In the genomic region with DNA sequence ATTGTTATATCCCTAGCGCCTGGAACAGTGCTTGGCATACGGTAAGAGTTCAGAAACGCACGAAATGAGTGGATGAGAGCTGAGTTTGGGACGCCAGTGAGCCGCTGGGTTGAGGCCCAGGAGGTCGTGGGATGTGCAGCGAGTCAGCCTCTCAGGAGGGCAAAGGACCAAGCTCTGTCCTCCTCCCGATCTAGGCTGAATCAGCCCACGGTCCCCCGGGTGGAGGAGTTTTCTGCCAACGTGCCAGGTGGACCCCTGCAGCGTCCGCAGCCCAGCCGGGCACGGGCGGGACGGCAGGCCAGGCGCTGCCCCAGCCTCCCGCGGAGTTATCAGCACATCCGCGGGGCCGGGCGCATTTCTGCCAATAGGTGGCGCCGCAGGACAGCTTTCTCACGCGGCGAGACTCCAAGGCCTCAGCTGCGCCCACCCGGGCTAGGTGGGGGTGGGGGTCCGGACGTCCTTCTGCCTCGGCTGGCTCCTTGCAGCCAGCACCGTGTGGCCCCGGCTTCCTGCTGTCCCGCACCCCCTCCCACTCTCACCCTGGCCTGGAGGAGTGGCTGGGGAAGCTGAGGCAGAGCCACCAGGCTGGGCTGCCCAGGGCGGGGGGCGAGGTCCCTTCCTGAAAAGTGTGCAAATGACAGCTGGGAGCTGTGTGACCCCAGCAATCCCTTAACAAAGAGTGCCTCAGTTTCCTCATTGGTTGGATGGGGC, we compare ENCODE assay signal across 1 cellular context.
A peak's percentile ranks its signal among the peaks of the same experiment; 100 is the strongest.
TF ChIP-seq lines count a peak whose summit lies in the region.

No MANE protein-coding gene starts in this region.

TF ChIP-seq in K562, 482 proteins besides CTCF, POLR2A, EP300 and RAD21 (continued from another document and continues in another):
- TF ChIP-seq, protein P1, sequence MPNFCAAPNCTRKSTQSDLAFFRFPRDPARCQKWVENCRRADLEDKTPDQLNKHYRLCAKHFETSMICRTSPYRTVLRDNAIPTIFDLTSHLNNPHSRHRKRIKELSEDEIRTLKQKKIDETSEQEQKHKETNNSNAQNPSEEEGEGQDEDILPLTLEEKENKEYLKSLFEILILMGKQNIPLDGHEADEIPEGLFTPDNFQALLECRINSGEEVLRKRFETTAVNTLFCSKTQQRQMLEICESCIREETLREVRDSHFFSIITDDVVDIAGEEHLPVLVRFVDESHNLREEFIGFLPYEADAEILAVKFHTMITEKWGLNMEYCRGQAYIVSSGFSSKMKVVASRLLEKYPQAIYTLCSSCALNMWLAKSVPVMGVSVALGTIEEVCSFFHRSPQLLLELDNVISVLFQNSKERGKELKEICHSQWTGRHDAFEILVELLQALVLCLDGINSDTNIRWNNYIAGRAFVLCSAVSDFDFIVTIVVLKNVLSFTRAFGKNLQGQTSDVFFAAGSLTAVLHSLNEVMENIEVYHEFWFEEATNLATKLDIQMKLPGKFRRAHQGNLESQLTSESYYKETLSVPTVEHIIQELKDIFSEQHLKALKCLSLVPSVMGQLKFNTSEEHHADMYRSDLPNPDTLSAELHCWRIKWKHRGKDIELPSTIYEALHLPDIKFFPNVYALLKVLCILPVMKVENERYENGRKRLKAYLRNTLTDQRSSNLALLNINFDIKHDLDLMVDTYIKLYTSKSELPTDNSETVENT (CRISPR knock-in tag; IDR thresholded peaks at IDR 0.05), result 0 out of 2 replicates have a peak, but pooled peaks have one; percentile 27
- TF ChIP-seq NR2C1 (IDR thresholded peaks at IDR 0.05), result no peak
- no peak for TF ChIP-seq NR2C1 (tag; IDR thresholded peaks at IDR 0.05)
- no peak for TF ChIP-seq ZNF175 (CRISPR knock-in tag; IDR thresholded peaks at IDR 0.05; ENCODE audit: low read depth)
- TF ChIP-seq, protein P2, sequence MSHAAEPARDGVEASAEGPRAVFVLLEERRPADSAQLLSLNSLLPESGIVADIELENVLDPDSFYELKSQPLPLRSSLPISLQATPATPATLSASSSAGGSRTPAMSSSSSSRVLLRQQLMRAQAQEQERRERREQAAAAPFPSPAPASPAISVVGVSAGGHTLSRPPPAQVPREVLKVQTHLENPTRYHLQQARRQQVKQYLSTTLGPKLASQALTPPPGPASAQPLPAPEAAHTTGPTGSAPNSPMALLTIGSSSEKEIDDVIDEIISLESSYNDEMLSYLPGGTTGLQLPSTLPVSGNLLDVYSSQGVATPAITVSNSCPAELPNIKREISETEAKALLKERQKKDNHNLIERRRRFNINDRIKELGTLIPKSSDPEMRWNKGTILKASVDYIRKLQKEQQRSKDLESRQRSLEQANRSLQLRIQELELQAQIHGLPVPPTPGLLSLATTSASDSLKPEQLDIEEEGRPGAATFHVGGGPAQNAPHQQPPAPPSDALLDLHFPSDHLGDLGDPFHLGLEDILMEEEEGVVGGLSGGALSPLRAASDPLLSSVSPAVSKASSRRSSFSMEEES (CRISPR knock-in tag; IDR thresholded peaks at IDR 0.05), result no peak
- TF ChIP-seq HIVEP1 (CRISPR knock-in tag; IDR thresholded peaks at IDR 0.05), result no peak
- peak; percentile 24 for TF ChIP-seq DACH1 (IDR thresholded peaks at IDR 0.05; ENCODE audit: partially characterized antibody)
- no peak for TF ChIP-seq SRSF3 (IDR thresholded peaks at IDR 0.05; ENCODE audit: insufficient read depth, low read length)
- no peak for TF ChIP-seq DPF2 (IDR thresholded peaks at IDR 0.05)
- TF ChIP-seq GABPB2 (CRISPR knock-in tag; conservative IDR thresholded peaks at IDR 0.05), result no peak
- no peak for TF ChIP-seq ZNF146 (CRISPR knock-in tag; IDR thresholded peaks at IDR 0.05; ENCODE audit: unreplicated experiment)
- no peak for TF ChIP-seq GATAD2B (IDR thresholded peaks at IDR 0.05; ENCODE audit: borderline replicate concordance)
- TF ChIP-seq, protein P3, sequence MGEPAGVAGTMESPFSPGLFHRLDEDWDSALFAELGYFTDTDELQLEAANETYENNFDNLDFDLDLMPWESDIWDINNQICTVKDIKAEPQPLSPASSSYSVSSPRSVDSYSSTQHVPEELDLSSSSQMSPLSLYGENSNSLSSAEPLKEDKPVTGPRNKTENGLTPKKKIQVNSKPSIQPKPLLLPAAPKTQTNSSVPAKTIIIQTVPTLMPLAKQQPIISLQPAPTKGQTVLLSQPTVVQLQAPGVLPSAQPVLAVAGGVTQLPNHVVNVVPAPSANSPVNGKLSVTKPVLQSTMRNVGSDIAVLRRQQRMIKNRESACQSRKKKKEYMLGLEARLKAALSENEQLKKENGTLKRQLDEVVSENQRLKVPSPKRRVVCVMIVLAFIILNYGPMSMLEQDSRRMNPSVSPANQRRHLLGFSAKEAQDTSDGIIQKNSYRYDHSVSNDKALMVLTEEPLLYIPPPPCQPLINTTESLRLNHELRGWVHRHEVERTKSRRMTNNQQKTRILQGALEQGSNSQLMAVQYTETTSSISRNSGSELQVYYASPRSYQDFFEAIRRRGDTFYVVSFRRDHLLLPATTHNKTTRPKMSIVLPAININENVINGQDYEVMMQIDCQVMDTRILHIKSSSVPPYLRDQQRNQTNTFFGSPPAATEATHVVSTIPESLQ (CRISPR knock-in tag; IDR thresholded peaks at IDR 0.05), result no peak
- TF ChIP-seq, protein P4, sequence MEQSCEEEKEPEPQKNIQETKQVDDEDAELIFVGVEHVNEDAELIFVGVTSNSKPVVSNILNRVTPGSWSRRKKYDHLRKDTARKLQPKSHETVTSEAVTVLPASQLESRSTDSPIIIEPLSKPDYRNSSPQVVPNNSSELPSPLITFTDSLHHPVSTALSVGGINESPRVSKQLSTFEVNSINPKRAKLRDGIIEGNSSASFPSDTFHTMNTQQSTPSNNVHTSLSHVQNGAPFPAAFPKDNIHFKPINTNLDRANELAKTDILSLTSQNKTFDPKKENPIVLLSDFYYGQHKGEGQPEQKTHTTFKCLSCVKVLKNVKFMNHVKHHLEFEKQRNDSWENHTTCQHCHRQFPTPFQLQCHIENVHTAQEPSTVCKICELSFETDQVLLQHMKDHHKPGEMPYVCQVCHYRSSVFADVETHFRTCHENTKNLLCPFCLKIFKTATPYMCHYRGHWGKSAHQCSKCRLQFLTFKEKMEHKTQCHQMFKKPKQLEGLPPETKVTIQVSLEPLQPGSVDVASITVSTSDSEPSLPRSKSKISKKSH (CRISPR knock-in tag; IDR thresholded peaks at IDR 0.05), result no peak
- peak; percentile 59 for TF ChIP-seq PCBP1 (IDR thresholded peaks at IDR 0.05; ENCODE audit: low read depth, low read length, poor library complexity, severe bottlenecking)
- no peak for TF ChIP-seq COPS2 (conservative IDR thresholded peaks at IDR 0.05)
- TF ChIP-seq BRF1 (IDR thresholded peaks at IDR 0.05; ENCODE audit: borderline replicate concordance, extremely low read depth, insufficient read length), result no peak
- no peak for TF ChIP-seq TCF7L2 (IDR thresholded peaks at IDR 0.05; ENCODE audit: low read depth, low read length)
- TF ChIP-seq SRSF9 (IDR thresholded peaks at IDR 0.05; ENCODE audit: borderline replicate concordance, low read depth, low read length), result no peak
- TF ChIP-seq TEAD1 (CRISPR knock-in tag; IDR thresholded peaks at IDR 0.05), result peak; percentile 99 to 100
- TF ChIP-seq ZEB2 (IDR thresholded peaks at IDR 0.05), result no peak
- TF ChIP-seq SIN3A (IDR thresholded peaks at IDR 0.05; ENCODE audit: borderline replicate concordance in 2 of 2, control insufficient read depth in 1 of 2, low read depth in 2 of 2, low read length in 2 of 2), result no peak
- no peak for TF ChIP-seq SREBF1 (IDR thresholded peaks at IDR 0.05; ENCODE audit: borderline replicate concordance, low read depth, low read length)
- TF ChIP-seq, protein P5, sequence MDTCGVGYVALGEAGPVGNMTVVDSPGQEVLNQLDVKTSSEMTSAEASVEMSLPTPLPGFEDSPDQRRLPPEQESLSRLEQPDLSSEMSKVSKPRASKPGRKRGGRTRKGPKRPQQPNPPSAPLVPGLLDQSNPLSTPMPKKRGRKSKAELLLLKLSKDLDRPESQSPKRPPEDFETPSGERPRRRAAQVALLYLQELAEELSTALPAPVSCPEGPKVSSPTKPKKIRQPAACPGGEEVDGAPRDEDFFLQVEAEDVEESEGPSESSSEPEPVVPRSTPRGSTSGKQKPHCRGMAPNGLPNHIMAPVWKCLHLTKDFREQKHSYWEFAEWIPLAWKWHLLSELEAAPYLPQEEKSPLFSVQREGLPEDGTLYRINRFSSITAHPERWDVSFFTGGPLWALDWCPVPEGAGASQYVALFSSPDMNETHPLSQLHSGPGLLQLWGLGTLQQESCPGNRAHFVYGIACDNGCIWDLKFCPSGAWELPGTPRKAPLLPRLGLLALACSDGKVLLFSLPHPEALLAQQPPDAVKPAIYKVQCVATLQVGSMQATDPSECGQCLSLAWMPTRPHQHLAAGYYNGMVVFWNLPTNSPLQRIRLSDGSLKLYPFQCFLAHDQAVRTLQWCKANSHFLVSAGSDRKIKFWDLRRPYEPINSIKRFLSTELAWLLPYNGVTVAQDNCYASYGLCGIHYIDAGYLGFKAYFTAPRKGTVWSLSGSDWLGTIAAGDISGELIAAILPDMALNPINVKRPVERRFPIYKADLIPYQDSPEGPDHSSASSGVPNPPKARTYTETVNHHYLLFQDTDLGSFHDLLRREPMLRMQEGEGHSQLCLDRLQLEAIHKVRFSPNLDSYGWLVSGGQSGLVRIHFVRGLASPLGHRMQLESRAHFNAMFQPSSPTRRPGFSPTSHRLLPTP (IDR thresholded peaks at IDR 0.05; ENCODE audit: borderline replicate concordance, extremely low read depth, insufficient read length), result no peak
- TF ChIP-seq PTBP1 (IDR thresholded peaks at IDR 0.05; ENCODE audit: low read depth, low read length), result no peak
- no peak for TF ChIP-seq THRAP3 (IDR thresholded peaks at IDR 0.05; ENCODE audit: borderline replicate concordance)
- peak; percentile 36; the same call in 1 of the 2 replicates for TF ChIP-seq CC2D1A (IDR thresholded peaks at IDR 0.05)
- TF ChIP-seq ZNF311 (CRISPR knock-in tag; IDR thresholded peaks at IDR 0.05), result no peak
- TF ChIP-seq, protein P6, sequence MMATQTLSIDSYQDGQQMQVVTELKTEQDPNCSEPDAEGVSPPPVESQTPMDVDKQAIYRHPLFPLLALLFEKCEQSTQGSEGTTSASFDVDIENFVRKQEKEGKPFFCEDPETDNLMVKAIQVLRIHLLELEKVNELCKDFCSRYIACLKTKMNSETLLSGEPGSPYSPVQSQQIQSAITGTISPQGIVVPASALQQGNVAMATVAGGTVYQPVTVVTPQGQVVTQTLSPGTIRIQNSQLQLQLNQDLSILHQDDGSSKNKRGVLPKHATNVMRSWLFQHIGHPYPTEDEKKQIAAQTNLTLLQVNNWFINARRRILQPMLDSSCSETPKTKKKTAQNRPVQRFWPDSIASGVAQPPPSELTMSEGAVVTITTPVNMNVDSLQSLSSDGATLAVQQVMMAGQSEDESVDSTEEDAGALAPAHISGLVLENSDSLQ (IDR thresholded peaks at IDR 0.05), result no peak
- TF ChIP-seq, protein P7, sequence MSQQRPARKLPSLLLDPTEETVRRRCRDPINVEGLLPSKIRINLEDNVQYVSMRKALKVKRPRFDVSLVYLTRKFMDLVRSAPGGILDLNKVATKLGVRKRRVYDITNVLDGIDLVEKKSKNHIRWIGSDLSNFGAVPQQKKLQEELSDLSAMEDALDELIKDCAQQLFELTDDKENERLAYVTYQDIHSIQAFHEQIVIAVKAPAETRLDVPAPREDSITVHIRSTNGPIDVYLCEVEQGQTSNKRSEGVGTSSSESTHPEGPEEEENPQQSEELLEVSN (IDR thresholded peaks at IDR 0.05; ENCODE audit: borderline replicate concordance in 1 of 2, extremely low read depth in 1 of 2, insufficient read depth in 1 of 2, insufficient read length in 1 of 2, low read depth in 1 of 2, low read length in 1 of 2, poor library complexity in 1 of 2, severe bottlenecking in 1 of 2), result peak in 1 of 2 experiments; percentile 32
- TF ChIP-seq XRCC5 (IDR thresholded peaks at IDR 0.05; ENCODE audit: low read depth, low read length), result 0 out of 2 replicates have a peak, but pooled peaks have one; percentile 29
- no peak for TF ChIP-seq FOXK2 (conservative IDR thresholded peaks at IDR 0.05 in 1 of 2, IDR thresholded peaks at IDR 0.05 in 1 of 2; ENCODE audit: low read depth in 2 of 2)
- TF ChIP-seq CBX8 (IDR thresholded peaks at IDR 0.05; ENCODE audit: borderline replicate concordance, extremely low read depth, low read depth, low read length, poor library complexity, severe bottlenecking), result no peak
- no peak for TF ChIP-seq NCOA6 (IDR thresholded peaks at IDR 0.05)
- TF ChIP-seq RNF2 (IDR thresholded peaks at IDR 0.05), result no peak
- TF ChIP-seq, protein P8, sequence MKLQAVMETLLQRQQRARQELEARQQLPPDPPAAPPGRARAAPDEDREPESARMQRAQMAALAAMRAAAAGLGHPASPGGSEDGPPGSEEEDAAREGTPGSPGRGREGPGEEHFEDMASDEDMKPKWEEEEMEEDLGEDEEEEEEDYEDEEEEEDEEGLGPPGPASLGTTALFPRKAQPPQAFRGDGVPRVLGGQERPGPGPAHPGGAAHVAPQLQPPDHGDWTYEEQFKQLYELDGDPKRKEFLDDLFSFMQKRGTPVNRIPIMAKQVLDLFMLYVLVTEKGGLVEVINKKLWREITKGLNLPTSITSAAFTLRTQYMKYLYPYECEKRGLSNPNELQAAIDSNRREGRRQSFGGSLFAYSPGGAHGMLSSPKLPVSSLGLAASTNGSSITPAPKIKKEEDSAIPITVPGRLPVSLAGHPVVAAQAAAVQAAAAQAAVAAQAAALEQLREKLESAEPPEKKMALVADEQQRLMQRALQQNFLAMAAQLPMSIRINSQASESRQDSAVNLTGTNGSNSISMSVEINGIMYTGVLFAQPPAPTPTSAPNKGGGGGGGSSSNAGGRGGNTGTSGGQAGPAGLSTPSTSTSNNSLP (IDR thresholded peaks at IDR 0.05; ENCODE audit: borderline replicate concordance, low read depth, low read length), result no peak
- TF ChIP-seq OTX1 (CRISPR knock-in tag; IDR thresholded peaks at IDR 0.05), result no peak
- TF ChIP-seq ETV6 (IDR thresholded peaks at IDR 0.05; ENCODE audit: borderline replicate concordance in 1 of 2, low read depth in 2 of 2, low read length in 1 of 2), result no peak
- no peak for TF ChIP-seq ETV6 (CRISPR knock-in tag; IDR thresholded peaks at IDR 0.05; ENCODE audit: borderline replicate concordance)
- TF ChIP-seq MCM7 (IDR thresholded peaks at IDR 0.05), result no peak
- no peak for TF ChIP-seq RBM15 (IDR thresholded peaks at IDR 0.05; ENCODE audit: insufficient read depth, low read length)
- no peak for TF ChIP-seq ZNF274 (IDR thresholded peaks at IDR 0.05; ENCODE audit: borderline replicate concordance, low read depth, low read length)
- no peak for TF ChIP-seq NR2F6 (CRISPR knock-in tag; IDR thresholded peaks at IDR 0.05)
- TF ChIP-seq EGR1 (conservative IDR thresholded peaks at IDR 0.05), result 0 out of 2 replicates have a peak, but pooled peaks have one; percentile 5
- no peak for TF ChIP-seq FOXJ2 (tag; IDR thresholded peaks at IDR 0.05)
- TF ChIP-seq ZBTB8A (IDR thresholded peaks at IDR 0.05; ENCODE audit: partially characterized antibody), result no peak
- TF ChIP-seq NR1H2 (CRISPR knock-in tag; IDR thresholded peaks at IDR 0.05), result no peak
- TF ChIP-seq ZNF324 (CRISPR knock-in tag; IDR thresholded peaks at IDR 0.05), result no peak
